26 cellular contexts compared by ENCODE assay signal in genomic region chr20:2761885-2762284, GRCh38. TPM values are rescaled to one million over a fixed set of nuclear protein-coding genes. Genes with fewer than 3 reads are reported as not detected.
"Had no signal": no experiment of that assay in that cellular context is flagged by ENCODE, and none has a peak within 500 bp of the region (broad histone marks: within the 10 kb centered on the region; RNA-seq: fewer than 3 reads in every experiment).

No MANE protein-coding gene starts in this region.

- DNase-seq: dorsolateral prefrontal cortex; effector CD4-positive, alpha-beta T cell; foreskin fibroblast; gastrocnemius medialis; left ventricle myocardium superior; lower lobe of right lung; natural killer cell; occipital lobe; stimulated activated CD4-positive, alpha-beta T cell treated with anti-CD3 and anti-CD28 coated beads, Interleukin-15, amount 100 ng/mL, for 24 hours; stimulated activated CD4-positive, alpha-beta T cell treated with anti-CD3 and anti-CD28 coated beads, Interleukin-2, amount 100 ng/mL, for 48 hours; stimulated activated naive B cell treated with anti-CD40 and anti-IgM and Interleukin-4, amounts not matched to agents 10 μg/mL and 1 μg/mL and 100 μg/mL, for 72 hours; stomach; thyroid gland; trophoblast cell had no signal

- H3K27ac Mint-ChIP-seq: natural killer cell; progenitor cell of endocrine pancreas; stimulated activated naive B cell treated with anti-CD40 and anti-IgM and Interleukin-4, amounts not matched to agents 10 μg/mL and 1 μg/mL and 100 μg/mL, for 72 hours had no signal

- H3K9me3 Mint-ChIP-seq: natural killer cell; stimulated activated naive B cell treated with anti-CD40 and anti-IgM and Interleukin-4, amounts not matched to agents 10 μg/mL and 1 μg/mL and 100 μg/mL, for 72 hours had no signal

- H3K9me3 ChIP-seq: gastrocnemius medialis, lower lobe of right lung, right lobe of liver, stomach, thyroid gland, vagina had no signal

- H3K4me1 Mint-ChIP-seq: stimulated activated naive B cell treated with anti-CD40 and anti-IgM and Interleukin-4, amounts not matched to agents 10 μg/mL and 1 μg/mL and 100 μg/mL, for 72 hours had no signal

- ATAC-seq: gastrocnemius medialis; left ventricle myocardium superior; lower lobe of right lung; natural killer cell; right lobe of liver; stimulated activated naive B cell treated with anti-CD40 and anti-IgM and Interleukin-4, amounts not matched to agents 10 μg/mL and 1 μg/mL and 100 μg/mL, for 72 hours had no signal

- H3K27ac ChIP-seq: dorsolateral prefrontal cortex, gastrocnemius medialis, lower lobe of right lung, parathyroid adenoma, right lobe of liver, skin epidermis, stomach, thyroid gland, vagina had no signal

- H3K79me2 ChIP-seq: parathyroid adenoma had no signal

- H3K4me1 ChIP-seq: gastrocnemius medialis, lower lobe of right lung, parathyroid adenoma, right lobe of liver, stomach had no signal

- H3K4me3 Mint-ChIP-seq: natural killer cell; stimulated activated naive B cell treated with anti-CD40 and anti-IgM and Interleukin-4, amounts not matched to agents 10 μg/mL and 1 μg/mL and 100 μg/mL, for 72 hours had no signal

- H3K4me3 ChIP-seq: dorsolateral prefrontal cortex, gastrocnemius medialis, lower lobe of right lung, right lobe of liver, skin epidermis, stomach, thyroid gland, vagina had no signal

- H3K27me3 ChIP-seq: right lobe of liver, thyroid gland, vagina had no signal

- H3K36me3 ChIP-seq: gastrocnemius medialis, lower lobe of right lung, right lobe of liver, stomach, thyroid gland, vagina had no signal

- H2AFZ ChIP-seq: parathyroid adenoma had no signal

- H3K36me3 Mint-ChIP-seq: natural killer cell; stimulated activated naive B cell treated with anti-CD40 and anti-IgM and Interleukin-4, amounts not matched to agents 10 μg/mL and 1 μg/mL and 100 μg/mL, for 72 hours had no signal

RNA-seq across cellular contexts. Expression of gene CPXM1, which starts 38.5 kb away (rescaled TPM):
- polyA plus RNA-seq: keratinocyte had no signal

RNA-seq across cellular contexts. Expression of gene C20orf141, which starts 52.9 kb away (rescaled TPM):
- total RNA-seq: dorsolateral prefrontal cortex, gastrocnemius medialis, glomerular endothelial cell, left ventricle myocardium superior, lower lobe of right lung, natural killer cell, occipital lobe, progenitor cell of endocrine pancreas, right lobe of liver, stomach, temporal lobe, thyroid gland, ureter, vagina had no signal
- polyA plus RNA-seq: esophagus, keratinocyte, neural cell, stomach had no signal

RNA-seq across cellular contexts. Expression of gene TMEM239, which starts 54.3 kb away (rescaled TPM):
- total RNA-seq: dorsolateral prefrontal cortex, gastrocnemius medialis, glomerular endothelial cell, left ventricle myocardium superior, lower lobe of right lung, natural killer cell, occipital lobe, progenitor cell of endocrine pancreas, right lobe of liver, subcutaneous adipose tissue, temporal lobe, thyroid gland, ureter, vagina had no signal
- polyA plus RNA-seq: esophagus, keratinocyte, neural cell, stomach had no signal
